Comparison of ENCODE assay signal across 8 cellular contexts in the genomic region with DNA sequence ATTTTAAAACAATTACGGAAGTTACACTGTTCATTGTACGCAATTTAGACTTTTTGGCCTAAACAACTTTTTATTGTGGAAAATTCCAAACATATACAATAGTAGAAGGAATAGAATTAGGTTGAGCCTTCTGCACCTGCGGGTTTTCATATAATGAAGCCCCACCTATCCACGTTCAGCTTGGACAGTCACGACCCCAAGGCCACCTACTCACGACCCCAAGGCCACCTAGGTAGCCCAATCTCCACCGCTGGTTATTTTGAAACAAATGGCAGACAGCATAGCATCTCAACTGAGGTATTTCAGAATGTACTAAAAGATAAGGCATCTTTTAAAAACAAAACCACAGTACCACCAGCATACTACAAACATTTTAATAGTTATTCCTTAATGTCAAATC. TPM values are rescaled to one million over a fixed set of nuclear protein-coding genes. Genes with fewer than 3 reads are reported as not detected.
DNase-seq lines count a peak whose midpoint lies in the region; ATAC-seq and TF ChIP-seq lines count a peak whose summit lies in the region.

No MANE protein-coding gene starts in this region.

- no peaks in the 10 kb centered on the region for H3K9me3 Mint-ChIP-seq in activated T-cell treated with anti-CD3 and anti-CD28 coated beads, Interleukin-2, amount 50 U/mL, for 4 hours

- TF ChIP-seq CTCF in HFF-Myc (IDR thresholded peaks at IDR 0.05; ENCODE audit: low read depth, low read length, missing control alignments) (no peak), spleen (IDR thresholded peaks at IDR 0.05 in 8 of 11, conservative IDR thresholded peaks at IDR 0.05 in 3 of 11) (no peak)

- H3K27me3 ChIP-seq in spleen (replicated peaks in 1 of 7), result no peaks in the 10 kb centered on the region

- H3K4me3 ChIP-seq in HFF-Myc (replicated peaks; ENCODE audit: low read depth, low read length) (peak overlapping the region; percentile 74), iPS-11a (ENCODE audit: low read depth, low read length) (peak overlapping the region; percentile 48), spleen (peak overlapping the region; percentile 78 to 98 (median 92))

- intact Hi-C loops in spleen (cut with DNase I; ENCODE audit: low total_unique reads), result no loop called here
- intact Hi-C loops in head of caudate nucleus (cut with DNase I), result no loop called here

- H3K4me1 Mint-ChIP-seq in activated T-cell treated with anti-CD3 and anti-CD28 coated beads, Interleukin-2, amount 50 U/mL, for 4 hours (ENCODE audit: low read depth), result peaks cover 67% of the 10 kb centered on the region

- DNase-seq in HFF-Myc (ENCODE audit: extremely low read depth, low read depth) (no peak), spleen (no peak), T1000 (lab: John Stamatoyannopoulos, UW) (no peak), head of caudate nucleus (no peak), hypothalamus (lab: John Stamatoyannopoulos, UW) (no peak)
- DNase-seq in activated T-cell treated with anti-CD3 and anti-CD28 coated beads, Interleukin-2, amount 50 U/mL, for 4 hours, result no peak
- DNase-seq in stimulated activated CD4-positive, alpha-beta T cell treated with anti-CD3 and anti-CD28 coated beads, Interleukin-12 subunit alpha, Interleukin-12 subunit beta, amount 100 ng/mL, for 4 hours, result no peak

- peak overlapping the region; percentile 99 for H3K4me3 Mint-ChIP-seq in activated T-cell treated with anti-CD3 and anti-CD28 coated beads, Interleukin-2, amount 50 U/mL, for 4 hours

- H3K27me3 Mint-ChIP-seq in activated T-cell treated with anti-CD3 and anti-CD28 coated beads, Interleukin-2, amount 50 U/mL, for 4 hours (ENCODE audit: low read depth), result no peaks in the 10 kb centered on the region

- H3K9me3 ChIP-seq in spleen, result no peaks in the 10 kb centered on the region

- ATAC-seq in activated T-cell treated with anti-CD3 and anti-CD28 coated beads, Interleukin-2, amount 50 U/mL, for 4 hours, result no peak

- TF ChIP-seq POLR2A in spleen (IDR thresholded peaks at IDR 0.05), result no peak

- H3K36me3 ChIP-seq in spleen, result peaks cover 0 to 56% (median 0%) of the 10 kb centered on the region in 6 donors

- WGBS in spleen, 5 donors, result 6 to 12% (median 9%) methylated on average over 7 of the region's 7 CpGs

- H3K4me1 ChIP-seq in spleen, result peaks cover 71 to 97% (median 89%) of the 10 kb centered on the region in 6 donors

- peak overlapping the region; percentile 91 to 96 (median 93) for H3K27ac ChIP-seq in spleen

- peaks cover 37% of the 10 kb centered on the region for H3K36me3 Mint-ChIP-seq in activated T-cell treated with anti-CD3 and anti-CD28 coated beads, Interleukin-2, amount 50 U/mL, for 4 hours (ENCODE audit: insufficient read depth)

RNA-seq across cellular contexts. Expression of a gene that starts 0.6 kb away (rescaled TPM):
- total RNA-seq in activated T-cell treated with anti-CD3 and anti-CD28 coated beads, Interleukin-2, amount 50 U/mL, for 4 hours, result 100 to 1,000 TPM; 143 to 180 (median 158) TPM
- 100 to 1,000 TPM; 206 to 401 (median 237) TPM for total RNA-seq in spleen
- polyA plus RNA-seq in spleen, result 100 to 1,000 TPM in 2 of 3 donors, 10 to 100 TPM in 1; 52.0 to 175 (median 161) TPM

RNA-seq across cellular contexts. Expression of a gene that starts 28.2 kb away (rescaled TPM):
- under 1 TPM in 1 of 3 donors, not detected in 2; 0.11 TPM for total RNA-seq in activated T-cell treated with anti-CD3 and anti-CD28 coated beads, Interleukin-2, amount 50 U/mL, for 4 hours
- total RNA-seq in spleen, result 10 to 100 TPM; 15.4 to 73.8 (median 34.5) TPM
- polyA plus RNA-seq in spleen, result 10 to 100 TPM in 1 of 3 donors, 1 to 10 TPM in 2; 7.6 to 13.8 (median 9.8) TPM

RNA-seq across cellular contexts. Expression of a gene that starts 58.0 kb away (rescaled TPM):
- total RNA-seq in activated T-cell treated with anti-CD3 and anti-CD28 coated beads, Interleukin-2, amount 50 U/mL, for 4 hours, result 100 to 1,000 TPM; 161 to 228 (median 170) TPM
- 100 to 1,000 TPM; 162 to 370 (median 205) TPM for total RNA-seq in spleen
- polyA plus RNA-seq in spleen, result 100 to 1,000 TPM in 1 of 3 donors, 10 to 100 TPM in 2; 84.1 to 105 (median 92.5) TPM

Comparison
In these comparisons a context has a peak if more than half of its experiments do, and no peak if none do; other contexts are left out.
1. RNA of a gene that starts 28.2 kb away (total RNA-seq): 15.4 to 73.8 TPM in spleen; 0.11 TPM in activated T-cell treated with anti-CD3 and anti-CD28 coated beads, Interleukin-2, amount 50 U/mL, for 4 hours; every median in the first group is over 10 times any median in the second.
2. Peak in every context shown above with its lines, with median percentiles within 50 percentile points of each other: H3K4me3 ChIP-seq.